8 cellular contexts compared by ENCODE assay signal in genomic region chr7:22083711-22084289, GRCh38.
DNase-seq lines count a peak whose midpoint lies in the region; ATAC-seq and TF ChIP-seq lines count a peak whose summit lies in the region.

No MANE protein-coding gene starts in this region.

- H2BK5ac ChIP-seq in IMR-90 (ENCODE audit: low read depth, low read length, poor library complexity, severe bottlenecking), result no peak overlapping the region

- peak overlapping the region; percentile 58; the same call in 1 of the 2 replicates for H4K91ac ChIP-seq in IMR-90 (ENCODE audit: insufficient read depth, low read depth, low read length)

- no peak for TF ChIP-seq POLR2A in IMR-90 (IDR thresholded peaks at IDR 0.05; ENCODE audit: low read depth, low read length)

- 0 out of 2 replicates have a peak overlapping the region, but pooled peaks have one; percentile 25 for H3K18ac ChIP-seq in IMR-90 (ENCODE audit: low read depth, low read length)

- 50% methylated on average over 2 of the region's 10 CpGs; no CpG with 5 or more reads in 1 of the 2 experiments for WGBS in IMR-90 (ENCODE audit: extremely low coverage in 2 of 2, insufficient read length in 1 of 2), 2 experiments

- peak overlapping the region; percentile 80 for H3K4me3 Mint-ChIP-seq in central memory CD8-positive, alpha-beta T cell
- H3K4me3 Mint-ChIP-seq in mesothelial cell of epicardium, result peak overlapping the region; percentile 76

- 0 out of 2 replicates have a peak overlapping the region, but pooled peaks have one; percentile 40 for H3K4ac ChIP-seq in IMR-90 (ENCODE audit: low read depth, low read length)

- peak overlapping the region; percentile 96 for H2AFZ ChIP-seq in IMR-90 (replicated peaks; ENCODE audit: low read length, poor library complexity)

- no peaks in the 10 kb centered on the region for H3K9me1 ChIP-seq in IMR-90 (ENCODE audit: insufficient read depth, low read length)

- H3K4me3 ChIP-seq in BLaER1 treated with 17β-estradiol and CSF1 and Interleukin-3, amounts not matched to agents 10 nM and 100 nM, result peak overlapping the region; percentile 57 to 74 (median 66)
- H3K4me3 ChIP-seq in IMR-90 (ENCODE audit: insufficient read depth, low read depth, low read length), result peak overlapping the region; percentile 70

- BruUV-seq in IMR-90 (replicated peaks; lab: Mats Ljungman, UMichigan), result no TSS peak

- H3K4me1 ChIP-seq in BLaER1 treated with 17β-estradiol and CSF1 and Interleukin-3, amounts not matched to agents 10 nM and 100 nM, result peaks cover 11 to 27% (median 22%) of the 10 kb centered on the region in 10 experiments
- no peaks in the 10 kb centered on the region for H3K4me1 ChIP-seq in IMR-90 (ENCODE audit: control insufficient read depth, insufficient read depth, low read length)

- TF ChIP-seq CTCF in IMR-90 (conservative IDR thresholded peaks at IDR 0.05; ENCODE audit: low read depth, low read length) (no peak), mesothelial cell of epicardium (IDR thresholded peaks at IDR 0.05; ENCODE audit: unreplicated experiment) (no peak)

- no peaks in the 10 kb centered on the region for H3K79me1 ChIP-seq in IMR-90 (ENCODE audit: low read depth in 1 of 2, low read length in 2 of 2)

- H2BK15ac ChIP-seq in IMR-90 (ENCODE audit: low read depth, low read length), result no peak overlapping the region

- H2BK120ac ChIP-seq in IMR-90 (ENCODE audit: low read depth, low read length), result peak overlapping the region; percentile 38; the same call in 1 of the 2 replicates

- H3K36me3 ChIP-seq in BLaER1 treated with 17β-estradiol and CSF1 and Interleukin-3, amounts not matched to agents 10 nM and 100 nM, result no peaks in the 10 kb centered on the region
- no peaks in the 10 kb centered on the region for H3K36me3 ChIP-seq in IMR-90 (ENCODE audit: control insufficient read depth, insufficient read depth, low read length)

- no peak overlapping the region for H2BK20ac ChIP-seq in IMR-90 (ENCODE audit: low read depth, low read length)

- peak overlapping the region; percentile 32 to 69 for H4K8ac ChIP-seq in IMR-90 (ENCODE audit: low read depth in 2 of 2, low read length in 2 of 2)

- H3K9me3 ChIP-seq in BLaER1 treated with 17β-estradiol and CSF1 and Interleukin-3, amounts not matched to agents 10 nM and 100 nM (replicated peaks in 1 of 11), result peaks cover 5 to 29% (median 21%) of the 10 kb centered on the region in 11 experiments
- no peaks in the 10 kb centered on the region for H3K9me3 ChIP-seq in IMR-90 (ENCODE audit: control insufficient read depth, insufficient read depth, low read length)

- in situ Hi-C loops in IMR-90 (cut with MboI; ENCODE audit: low sequenced_read_pairs), result no loop called here

- H3K9me3 Mint-ChIP-seq in central memory CD8-positive, alpha-beta T cell, result no peaks in the 10 kb centered on the region
- no peaks in the 10 kb centered on the region for H3K9me3 Mint-ChIP-seq in mesothelial cell of epicardium

- H3K27ac ChIP-seq in BLaER1 treated with 17β-estradiol and CSF1 and Interleukin-3, amounts not matched to agents 10 nM and 100 nM, result peak overlapping the region; percentile 59 to 83 (median 75); a peak in 21 of 22 replicates
- H3K27ac ChIP-seq in IMR-90 (ENCODE audit: insufficient read depth, low read length), result peak overlapping the region; percentile 1

- no peaks in the 10 kb centered on the region for H3K27me3 ChIP-seq in BLaER1 treated with 17β-estradiol and CSF1 and Interleukin-3, amounts not matched to agents 10 nM and 100 nM
- H3K27me3 ChIP-seq in IMR-90 (ENCODE audit: control insufficient read depth, insufficient read depth, low read length), result peaks cover 2% of the 10 kb centered on the region; the same call in 1 of the 2 replicates

- H4K5ac ChIP-seq in IMR-90 (ENCODE audit: low read depth, low read length), result peak overlapping the region; percentile 43

- H3K27me3 Mint-ChIP-seq in central memory CD8-positive, alpha-beta T cell, result peaks cover 29% of the 10 kb centered on the region
- peaks cover 37% of the 10 kb centered on the region for H3K27me3 Mint-ChIP-seq in mesothelial cell of epicardium (ENCODE audit: low read depth)

- H3K36me3 Mint-ChIP-seq in central memory CD8-positive, alpha-beta T cell (ENCODE audit: insufficient read depth), result peaks cover 3% of the 10 kb centered on the region
- no peaks in the 10 kb centered on the region for H3K36me3 Mint-ChIP-seq in mesothelial cell of epicardium

- DNase-seq in IMR-90, result no peak
- DNase-seq in central memory CD8-positive, alpha-beta T cell (ENCODE audit: low spot score in 2 of 2), result no peak
- DNase-seq in mesothelial cell of epicardium (ENCODE audit: low spot score in 2 of 2, unreplicated experiment in 2 of 2), result no peak
- DNase-seq in DMS79 treated with DMSO at 0.1 percent for 48 hours (lab: John Stamatoyannopoulos, UW), result no peak
- DNase-seq in middle frontal gyrus (ENCODE audit: extremely low spot score, low spot score), result no peak
- DNase-seq in stimulated activated CD8-positive, alpha-beta memory T cell treated with anti-CD3 and anti-CD28 coated beads, Interleukin-4, amount 100 ng/mL, for 48 hours, result no peak

- CTCF ChIA-PET in IMR-90 (lab: Yijun Ruan, JAX), result interaction anchor here (0.6 to 1.9 kb wide), 9 partner anchors 9 to 115 kb away, joined by 3 to 6 read pairs (median 4); no protein-coding TSS in a partner anchor

- no peak overlapping the region for H2AK9ac ChIP-seq in IMR-90 (replicated peaks; ENCODE audit: low read depth, low read length, poor library complexity)

- peaks cover 13% of the 10 kb centered on the region for H3K4me1 Mint-ChIP-seq in central memory CD8-positive, alpha-beta T cell
- H3K4me1 Mint-ChIP-seq in mesothelial cell of epicardium, result peaks cover 7% of the 10 kb centered on the region

- H2AK5ac ChIP-seq in IMR-90 (ENCODE audit: low read depth, low read length), result no peak overlapping the region

- H3K4me2 ChIP-seq in BLaER1 treated with 17β-estradiol and CSF1 and Interleukin-3, amounts not matched to agents 10 nM and 100 nM, result peak overlapping the region; percentile 83 to 96 (median 92)
- peak overlapping the region; percentile 94 for H3K4me2 ChIP-seq in IMR-90 (ENCODE audit: low read depth, low read length)

- ATAC-seq in IMR-90 (ENCODE audit: low read depth) (no peak), GM18502 (IDR thresholded peaks at IDR 0.05; ENCODE audit: poor library complexity, unreplicated experiment) (no peak)
- no peak for ATAC-seq in central memory CD8-positive, alpha-beta T cell (replicated peaks; ENCODE audit: extremely low read depth, poor library complexity, severe bottlenecking)

- no peaks in the 10 kb centered on the region for H4K20me1 ChIP-seq in BLaER1 treated with 17β-estradiol and CSF1 and Interleukin-3, amounts not matched to agents 10 nM and 100 nM
- no peaks in the 10 kb centered on the region for H4K20me1 ChIP-seq in IMR-90 (ENCODE audit: insufficient read depth, low read length)

- peak overlapping the region; percentile 70 to 82 (median 80) for H3K9ac ChIP-seq in BLaER1 treated with 17β-estradiol and CSF1 and Interleukin-3, amounts not matched to agents 10 nM and 100 nM
- peak overlapping the region; percentile 67 for H3K9ac ChIP-seq in IMR-90 (ENCODE audit: low read depth, low read length)

- peak overlapping the region; percentile 51 for H3K27ac Mint-ChIP-seq in central memory CD8-positive, alpha-beta T cell (ENCODE audit: low read depth)
- no peak overlapping the region for H3K27ac Mint-ChIP-seq in mesothelial cell of epicardium

- H3K14ac ChIP-seq in IMR-90 (replicated peaks; ENCODE audit: low read depth, low read length), result peak overlapping the region; percentile 41; the same call in 1 of the 2 replicates

- POLR2A ChIA-PET in IMR-90 (lab: Charles Lee; ENCODE audit: unreplicated experiment), result interaction anchor here (0.6 to 0.7 kb wide), 2 partner anchors 538 to 740 kb away, joined by 3 to 19 read pairs; no protein-coding TSS in a partner anchor

- H3K23ac ChIP-seq in IMR-90 (ENCODE audit: low read depth, low read length), result no peak overlapping the region

- intact Hi-C loops in IMR-90 (cut with micrococcal nuclease), result loop anchor here (2.0 to 5.0 kb wide), 3 partner anchors 576 to 1306 kb away; no protein-coding TSS in a partner anchor

- dilution Hi-C loops in IMR-90 (cut with HindIII; ENCODE audit: low sequenced_read_pairs, unreplicated experiment), result no loop called here

- no peak for TF ChIP-seq RAD21 in IMR-90 (IDR thresholded peaks at IDR 0.05; ENCODE audit: low read length)

- H3K56ac ChIP-seq in IMR-90 (ENCODE audit: extremely low read depth, insufficient read depth, low read length), result 0 out of 2 replicates have a peak overlapping the region, but pooled peaks have one; percentile 52

TF ChIP-seq in IMR-90, 13 proteins besides CTCF, POLR2A, EP300 and RAD21:
- no peak for TF ChIP-seq MAFK (IDR thresholded peaks at IDR 0.05; ENCODE audit: low read depth, low read length)
- TF ChIP-seq FOS (IDR thresholded peaks at IDR 0.05; ENCODE audit: low read depth, low read length), result no peak
- TF ChIP-seq RCOR1 (IDR thresholded peaks at IDR 0.05; ENCODE audit: insufficient replicate concordance, low read length), result no peak
- TF ChIP-seq RFX5 (IDR thresholded peaks at IDR 0.05; ENCODE audit: low read depth, low read length), result no peak
- TF ChIP-seq CEBPB (IDR thresholded peaks at IDR 0.05; ENCODE audit: low read depth, low read length), result no peak
- no peak for TF ChIP-seq ELK1 (IDR thresholded peaks at IDR 0.05; ENCODE audit: borderline replicate concordance, low read depth, low read length)
- TF ChIP-seq SMC3 (IDR thresholded peaks at IDR 0.05; ENCODE audit: low read depth, low read length), result no peak
- no peak for TF ChIP-seq USF2 (IDR thresholded peaks at IDR 0.05; ENCODE audit: low read depth, low read length)
